ENCODE assay signal across 14 cellular contexts in the genomic region with DNA sequence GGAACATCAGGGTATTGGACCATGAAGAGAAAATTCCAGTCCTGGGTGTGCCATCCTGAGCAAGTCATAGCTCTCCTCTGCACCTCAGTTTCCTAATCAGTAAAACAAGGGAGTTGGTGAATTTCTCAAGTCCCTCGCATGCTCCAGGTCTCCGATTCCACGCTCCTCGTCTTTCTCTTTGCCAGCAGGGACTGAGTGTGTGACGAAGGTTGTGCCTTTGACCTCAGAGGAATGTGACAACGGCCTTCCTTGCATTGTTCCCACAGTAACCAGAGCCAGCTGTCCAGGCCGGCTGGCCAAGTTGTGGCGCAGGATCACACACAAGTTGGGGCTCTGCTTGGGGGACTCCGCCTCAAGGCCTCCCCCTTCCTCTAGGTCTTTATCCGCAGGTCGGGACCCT.
A peak's percentile ranks its signal among the peaks of the same experiment; 100 is the strongest.
DNase-seq lines count a peak whose midpoint lies in the region; ATAC-seq and TF ChIP-seq lines count a peak whose summit lies in the region.
"Had no signal": no experiment of that assay in that cellular context is flagged by ENCODE, and none has a peak within 500 bp of the region (broad histone marks: within the 10 kb centered on the region; RNA-seq: fewer than 3 reads in every experiment).

No MANE protein-coding gene starts in this region.

- H3K18ac ChIP-seq in mesenchymal stem cell (ENCODE audit: low read depth in 1 of 2, low read length in 2 of 2): no peak overlapping the region

- H3K27ac ChIP-seq in adrenal gland (peak overlapping the region in 2 of 5 donors; percentile 32 to 72), mesenchymal stem cell (ENCODE audit: low read length, poor library complexity, severe bottlenecking) (no peak overlapping the region), thyroid gland (peak overlapping the region; percentile 88 to 96 (median 92))
- H3K27ac ChIP-seq: left lung had no signal

- H3K9me3 ChIP-seq in adrenal gland (replicated peaks in 1 of 3) (no peaks in the 10 kb centered on the region), mesenchymal stem cell (ENCODE audit: control insufficient read depth, low read length) (no peaks in the 10 kb centered on the region), thyroid gland (no peaks in the 10 kb centered on the region)
- H3K9me3 ChIP-seq: left lung, SK-N-SH had no signal

- DNase-seq in adrenal gland (peak; percentile 34 to 87 (median 79)), fibroblast of villous mesenchyme (ENCODE audit: low read depth) (peak; percentile 60), mesenchymal stem cell (peak; percentile 33), thyroid gland (peak; percentile 87 to 89), SHP77 (lab: John Stamatoyannopoulos, UW) (no peak), SW 1271 (lab: John Stamatoyannopoulos, UW) (no peak)
- no peak for DNase-seq in effector CD4-positive, alpha-beta T cell
- DNase-seq: activated CD4-positive, alpha-beta T cell treated with anti-CD3 and anti-CD28 coated beads, Interleukin-2, amount 50 U/mL, for 1 hour; left lung; NCI-H1092; SK-N-SH had no signal

- H3K27me3 ChIP-seq in adrenal gland (no peaks in the 10 kb centered on the region), mesenchymal stem cell (ENCODE audit: control insufficient read depth in 1 of 2, insufficient read depth in 1 of 2, low read length in 2 of 2) (no peaks in the 10 kb centered on the region), thyroid gland (no peaks in the 10 kb centered on the region)
- H3K27me3 ChIP-seq: left lung had no signal

- ATAC-seq in HG03095 (IDR thresholded peaks at IDR 0.05; ENCODE audit: unreplicated experiment): no peak
- ATAC-seq: activated naive CD4-positive, alpha-beta T cell treated with anti-CD3 and anti-CD28 coated beads, Interleukin-2, amount 50 U/mL, for 72 hours; GM12878; left lung had no signal

- H2BK15ac ChIP-seq in mesenchymal stem cell (ENCODE audit: low read depth, poor library complexity, severe bottlenecking): no peak overlapping the region

- H2BK5ac ChIP-seq in mesenchymal stem cell (ENCODE audit: low read depth, low read length, poor library complexity, severe bottlenecking): no peak overlapping the region

- TF ChIP-seq POLR2A in adrenal gland (IDR thresholded peaks at IDR 0.05) (peak in 1 of 2 donors; percentile 32), thyroid gland (IDR thresholded peaks at IDR 0.05) (peak in 1 of 2 donors; percentile 74)

- intact Hi-C loops in adrenal gland (cut with DNase I): no loop called here
- intact Hi-C loops in thyroid gland (cut with DNase I): no loop called here

- H4K8ac ChIP-seq in mesenchymal stem cell (ENCODE audit: low read length): no peak overlapping the region

- 41 to 58% (median 52%) methylated on average over 10 to 11 of the region's 11 CpGs for WGBS in adrenal gland, 4 donors
- WGBS in mesenchymal stem cell: 72% methylated on average over 11 of the region's 11 CpGs
- WGBS in thyroid gland, 2 donors: 7 to 28% methylated on average over 11 of the region's 11 CpGs

- no peak overlapping the region for H2AFZ ChIP-seq in mesenchymal stem cell (ENCODE audit: low read depth, low read length)

- no peak overlapping the region for H3K4me3 ChIP-seq in adrenal gland
- no peak overlapping the region for H3K4me3 ChIP-seq in fibroblast of villous mesenchyme (ENCODE audit: low read depth, low read length)
- H3K4me3 ChIP-seq in mesenchymal stem cell (ENCODE audit: insufficient read depth in 1 of 2, low read depth in 1 of 2, low read length in 2 of 2): no peak overlapping the region
- no peak overlapping the region for H3K4me3 ChIP-seq in thyroid gland (replicated peaks in 1 of 3)
- H3K4me3 ChIP-seq: GM12878, left lung had no signal

- no peak overlapping the region for H2BK120ac ChIP-seq in mesenchymal stem cell (ENCODE audit: low read depth, low read length)

- H3K36me3 ChIP-seq in adrenal gland (replicated peaks in 1 of 2): no peaks in the 10 kb centered on the region
- peaks cover 6% of the 10 kb centered on the region in 2 experiments for H3K36me3 ChIP-seq in mesenchymal stem cell (ENCODE audit: control insufficient read depth in 1 of 2, insufficient read depth in 2 of 2, low read depth in 1 of 2, low read length in 2 of 2)
- H3K36me3 ChIP-seq in thyroid gland: no peaks in the 10 kb centered on the region

- no peak overlapping the region for H2BK12ac ChIP-seq in mesenchymal stem cell (ENCODE audit: low read length in 2 of 2)

- TF ChIP-seq CTCF in adrenal gland (IDR thresholded peaks at IDR 0.05) (no peak), fibroblast of villous mesenchyme (IDR thresholded peaks at IDR 0.05; ENCODE audit: insufficient read depth, low read depth, low read length) (no peak), thyroid gland (IDR thresholded peaks at IDR 0.05) (no peak)

- no peak overlapping the region for H4K91ac ChIP-seq in mesenchymal stem cell (ENCODE audit: low read length)

- no peak overlapping the region for H3K23ac ChIP-seq in mesenchymal stem cell (ENCODE audit: low read length in 2 of 2)

- no peaks in the 10 kb centered on the region for H3K79me1 ChIP-seq in mesenchymal stem cell (replicated peaks; ENCODE audit: low read length, poor library complexity, severe bottlenecking)

- H3K14ac ChIP-seq in mesenchymal stem cell (ENCODE audit: low read length in 2 of 2): no peak overlapping the region

- no peak overlapping the region for H3K9ac ChIP-seq in mesenchymal stem cell (ENCODE audit: low read length)
- H3K9ac ChIP-seq: SK-N-SH had no signal

- H3K4me1 ChIP-seq in adrenal gland (replicated peaks in 1 of 2): peaks cover 0 to 12% of the 10 kb centered on the region in 2 donors
- peaks cover 6% of the 10 kb centered on the region for H3K4me1 ChIP-seq in mesenchymal stem cell (ENCODE audit: control insufficient read depth, insufficient read depth, low read depth, low read length)
- H3K4me1 ChIP-seq in thyroid gland: peaks cover 40 to 61% of the 10 kb centered on the region in 2 donors

- H3K4me2 ChIP-seq in mesenchymal stem cell (ENCODE audit: low read length, poor library complexity, severe bottlenecking): no peak overlapping the region
- H3K4me2 ChIP-seq: SK-N-SH had no signal

- H2AK5ac ChIP-seq in mesenchymal stem cell (ENCODE audit: low read length, severe bottlenecking): peak overlapping the region; percentile 36

- H3K4ac ChIP-seq in mesenchymal stem cell (ENCODE audit: low read depth in 1 of 2, low read length in 2 of 2): no peak overlapping the region

Comparison
In these comparisons a context has a peak if more than half of its experiments do, and no peak if none do; other contexts are left out.
1. DNase-seq: peak in adrenal gland (7 of 7), fibroblast of villous mesenchyme (single experiment), mesenchymal stem cell (single experiment) and thyroid gland (2 of 2); none in effector CD4-positive, alpha-beta T cell (single experiment), SHP77 (0 of 2) and SW 1271 (0 of 2).